1 cellular context compared by ENCODE assay signal in the genomic region with DNA sequence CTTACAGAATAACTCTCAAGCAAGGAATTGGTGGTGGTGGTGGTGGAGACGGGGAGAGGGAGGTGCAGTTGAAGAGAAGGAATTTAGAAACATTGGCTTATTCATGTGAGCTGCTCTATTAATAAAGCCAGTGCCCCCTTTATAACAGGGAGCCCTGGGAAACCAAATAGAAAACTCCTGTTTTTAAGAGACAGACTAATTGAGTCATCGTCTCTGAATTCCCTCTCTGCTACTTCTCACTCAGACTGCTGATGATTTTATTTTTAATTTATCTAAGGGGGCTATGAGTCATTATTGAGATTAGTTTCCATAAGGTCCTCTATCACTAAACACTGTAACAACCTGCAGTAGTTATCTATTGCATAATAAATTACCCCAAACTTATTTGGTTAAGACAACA.
TF ChIP-seq lines count a peak whose summit lies in the region.

No MANE protein-coding gene starts in this region.

TF ChIP-seq in IMR-90, 13 proteins besides CTCF, POLR2A, EP300 and RAD21:
- TF ChIP-seq FOS (IDR thresholded peaks at IDR 0.05; ENCODE audit: low read depth, low read length): peak; percentile 81
- TF ChIP-seq CEBPB (IDR thresholded peaks at IDR 0.05; ENCODE audit: low read depth, low read length): peak; percentile 87
- TF ChIP-seq CHD1 (IDR thresholded peaks at IDR 0.05; ENCODE audit: low read depth, low read length): no peak
- TF ChIP-seq RFX5 (IDR thresholded peaks at IDR 0.05; ENCODE audit: low read depth, low read length): no peak
